In the genomic region with DNA sequence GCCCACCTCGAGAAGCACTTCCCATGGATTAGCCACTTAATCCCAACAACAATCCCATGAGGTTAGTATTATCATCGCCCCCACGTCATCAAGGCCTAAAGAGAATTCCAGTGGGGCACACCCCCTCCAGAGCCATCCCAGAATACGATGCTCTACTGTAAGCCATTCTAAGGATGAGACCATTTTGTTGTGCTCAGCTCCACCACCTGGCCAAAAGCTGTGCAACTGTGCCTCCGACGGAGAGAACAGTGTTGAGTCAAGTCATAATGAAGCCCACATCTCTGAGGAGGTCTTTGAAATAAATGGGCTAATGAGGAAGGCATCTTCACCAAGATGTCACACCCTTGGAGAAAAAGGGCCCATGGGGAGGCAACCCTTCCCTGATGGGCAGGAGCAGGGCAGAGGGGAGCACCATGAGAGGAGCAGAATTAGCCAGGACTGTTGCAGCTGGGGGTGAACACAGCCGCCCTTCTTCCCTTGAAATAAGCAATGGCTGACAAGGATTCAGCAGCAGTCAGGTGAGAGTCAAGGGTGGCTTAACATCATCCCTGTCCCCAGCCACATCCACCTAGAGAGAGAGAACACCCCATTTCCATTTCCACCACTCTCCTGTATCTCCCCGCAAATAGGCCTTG, we compare ENCODE assay signal across 1 cellular context.
TF ChIP-seq lines count a peak whose summit lies in the region.

No MANE protein-coding gene starts in this region.

TF ChIP-seq in WTC11, 78 proteins besides CTCF, POLR2A, EP300 and RAD21 (continued from another document):
- TF ChIP-seq, protein P1, sequence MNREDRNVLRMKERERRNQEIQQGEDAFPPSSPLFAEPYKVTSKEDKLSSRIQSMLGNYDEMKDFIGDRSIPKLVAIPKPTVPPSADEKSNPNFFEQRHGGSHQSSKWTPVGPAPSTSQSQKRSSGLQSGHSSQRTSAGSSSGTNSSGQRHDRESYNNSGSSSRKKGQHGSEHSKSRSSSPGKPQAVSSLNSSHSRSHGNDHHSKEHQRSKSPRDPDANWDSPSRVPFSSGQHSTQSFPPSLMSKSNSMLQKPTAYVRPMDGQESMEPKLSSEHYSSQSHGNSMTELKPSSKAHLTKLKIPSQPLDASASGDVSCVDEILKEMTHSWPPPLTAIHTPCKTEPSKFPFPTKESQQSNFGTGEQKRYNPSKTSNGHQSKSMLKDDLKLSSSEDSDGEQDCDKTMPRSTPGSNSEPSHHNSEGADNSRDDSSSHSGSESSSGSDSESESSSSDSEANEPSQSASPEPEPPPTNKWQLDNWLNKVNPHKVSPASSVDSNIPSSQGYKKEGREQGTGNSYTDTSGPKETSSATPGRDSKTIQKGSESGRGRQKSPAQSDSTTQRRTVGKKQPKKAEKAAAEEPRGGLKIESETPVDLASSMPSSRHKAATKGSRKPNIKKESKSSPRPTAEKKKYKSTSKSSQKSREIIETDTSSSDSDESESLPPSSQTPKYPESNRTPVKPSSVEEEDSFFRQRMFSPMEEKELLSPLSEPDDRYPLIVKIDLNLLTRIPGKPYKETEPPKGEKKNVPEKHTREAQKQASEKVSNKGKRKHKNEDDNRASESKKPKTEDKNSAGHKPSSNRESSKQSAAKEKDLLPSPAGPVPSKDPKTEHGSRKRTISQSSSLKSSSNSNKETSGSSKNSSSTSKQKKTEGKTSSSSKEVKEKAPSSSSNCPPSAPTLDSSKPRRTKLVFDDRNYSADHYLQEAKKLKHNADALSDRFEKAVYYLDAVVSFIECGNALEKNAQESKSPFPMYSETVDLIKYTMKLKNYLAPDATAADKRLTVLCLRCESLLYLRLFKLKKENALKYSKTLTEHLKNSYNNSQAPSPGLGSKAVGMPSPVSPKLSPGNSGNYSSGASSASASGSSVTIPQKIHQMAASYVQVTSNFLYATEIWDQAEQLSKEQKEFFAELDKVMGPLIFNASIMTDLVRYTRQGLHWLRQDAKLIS (CRISPR knock-in tag; IDR thresholded peaks at IDR 0.05; ENCODE audit: borderline replicate concordance): no peak
TF ChIP-seq in WTC11: peak in this region for 0.
